Comparison of ENCODE assay signal across 24 cellular contexts in genomic region chr6:16198061-16198705, GRCh38. TPM values are rescaled to one million over a fixed set of nuclear protein-coding genes. Genes with fewer than 3 reads are reported as not detected.
DNase-seq lines count a peak whose midpoint lies in the region; ATAC-seq, FAIRE-seq and TF ChIP-seq lines count a peak whose summit lies in the region.
"Had no signal": no experiment of that assay in that cellular context is flagged by ENCODE, and none has a peak within 500 bp of the region (broad histone marks: within the 10 kb centered on the region; RNA-seq: fewer than 3 reads in every experiment).

No MANE protein-coding gene starts in this region.

- H3K36me3 ChIP-seq in heart left ventricle (no peaks in the 10 kb centered on the region), kidney (ENCODE audit: control insufficient read depth in 1 of 2, insufficient read depth in 2 of 2, low read length in 2 of 2) (no peaks in the 10 kb centered on the region)
- H3K36me3 ChIP-seq: BLaER1 had no signal

- intact Hi-C loops in right cardiac atrium (cut with DNase I) (no loop called here), heart left ventricle (cut with DNase I) (no loop called here), kidney (cut with DNase I) (no loop called here)
- intact Hi-C loops in activated CD4-positive, alpha-beta T cell treated with anti-CD3 and anti-CD28 coated beads, Interleukin-2, amount 10 ng/mL, durations not matched to agents 24 days and 14 days (cut with micrococcal nuclease), result no loop called here

- ATAC-seq in right cardiac atrium (no peak), heart left ventricle (no peak), WTC11 (peak; percentile 24; the same call in 1 of the 2 replicates), GM18858 (IDR thresholded peaks at IDR 0.05; ENCODE audit: unreplicated experiment) (no peak)
- peak; percentile 45 for ATAC-seq in stimulated activated memory B cell treated with anti-CD40 and anti-IgM and Interleukin-4, amounts not matched to agents 10 μg/mL and 1 μg/mL and 100 μg/mL, for 72 hours
- ATAC-seq: CD8-positive, alpha-beta T cell; GM12878 had no signal

- no peak for TF ChIP-seq POLR2A in heart left ventricle (IDR thresholded peaks at IDR 0.05)

- H3K4me1 ChIP-seq in right cardiac atrium (ENCODE audit: control insufficient read depth, insufficient read depth, low read length) (peaks cover 1% of the 10 kb centered on the region), heart left ventricle (peaks cover 0 to 5% (median 0%) of the 10 kb centered on the region in 12 donors), kidney (ENCODE audit: control insufficient read depth in 1 of 2, insufficient read depth in 1 of 2, low read depth in 1 of 2, low read length in 2 of 2) (peaks cover 0 to 5% of the 10 kb centered on the region in 2 donors)
- H3K4me1 ChIP-seq: BLaER1 had no signal

- no peak for TF ChIP-seq CTCF in heart left ventricle (IDR thresholded peaks at IDR 0.05)
- no peak for TF ChIP-seq CTCF in WTC11 (IDR thresholded peaks at IDR 0.05)
- no peak for TF ChIP-seq CTCF in kidney (IDR thresholded peaks at IDR 0.05; ENCODE audit: borderline replicate concordance, extremely low read depth, insufficient read depth)

- no peak overlapping the region for H3K4me3 Mint-ChIP-seq in WTC11
- H3K4me3 Mint-ChIP-seq in stimulated activated memory B cell treated with anti-CD40 and anti-IgM and Interleukin-4, amounts not matched to agents 10 μg/mL and 1 μg/mL and 100 μg/mL, for 72 hours, result no peak overlapping the region
- H3K4me3 Mint-ChIP-seq in activated CD4-positive, alpha-beta T cell treated with anti-CD3 and anti-CD28 coated beads, Interleukin-2, amount 10 ng/mL, durations not matched to agents 24 days and 14 days, result no peak overlapping the region
- H3K4me3 Mint-ChIP-seq in activated CD4-positive, alpha-beta memory T cell treated with anti-CD3 and anti-CD28 coated beads, Interleukin-2, amount 10 ng/mL, durations not matched to agents 7 days and 5 days, result no peak overlapping the region
- H3K4me3 Mint-ChIP-seq: B cell; CD4-positive, CD25-positive, alpha-beta regulatory T cell; CD8-positive, alpha-beta T cell; H9; HFFc6 had no signal

- POLR2A ChIA-PET in WTC11 (lab: Charles Lee), result no interaction called here
- POLR2A ChIA-PET in activated CD4-positive, alpha-beta memory T cell treated with anti-CD3 and anti-CD28 coated beads, Interleukin-2, amount 10 ng/mL, durations not matched to agents 7 days and 5 days (lab: Charles Lee), result no interaction called here

- no peak overlapping the region for H3K9ac ChIP-seq in kidney (ENCODE audit: low read length in 2 of 2)
- H3K9ac ChIP-seq: BLaER1, GM23248 had no signal

- 96% methylated on average over 50 of the region's 50 CpGs for WGBS in right cardiac atrium
- WGBS in heart left ventricle, 4 donors, result 72 to 96% (median 93%) methylated on average over 25 to 50 of the region's 50 CpGs

- FAIRE-seq in kidney (lab: Jason Lieb, UNC), result no peak
- FAIRE-seq: A204.1, D721Med, GM12878 had no signal

- no peaks in the 10 kb centered on the region for H3K27me3 ChIP-seq in right cardiac atrium (ENCODE audit: control insufficient read depth, insufficient read depth)
- H3K27me3 ChIP-seq in heart left ventricle, result peaks cover 0 to 5% (median 0%) of the 10 kb centered on the region in 9 donors
- H3K27me3 ChIP-seq: BLaER1 had no signal

- no peak overlapping the region for H3K27ac ChIP-seq in right cardiac atrium (ENCODE audit: low read length)
- no peak overlapping the region for H3K27ac ChIP-seq in heart left ventricle
- no peak overlapping the region for H3K27ac ChIP-seq in kidney (ENCODE audit: low read depth in 2 of 2, low read length in 2 of 2)
- H3K27ac ChIP-seq: 22Rv1, BLaER1, C4-2B, GM23248 had no signal

- no peaks in the 10 kb centered on the region for H3K36me3 Mint-ChIP-seq in WTC11
- no peaks in the 10 kb centered on the region for H3K36me3 Mint-ChIP-seq in stimulated activated memory B cell treated with anti-CD40 and anti-IgM and Interleukin-4, amounts not matched to agents 10 μg/mL and 1 μg/mL and 100 μg/mL, for 72 hours
- H3K36me3 Mint-ChIP-seq in activated CD4-positive, alpha-beta T cell treated with anti-CD3 and anti-CD28 coated beads, Interleukin-2, amount 10 ng/mL, durations not matched to agents 24 days and 14 days (ENCODE audit: low read depth), result no peaks in the 10 kb centered on the region
- H3K36me3 Mint-ChIP-seq in activated CD4-positive, alpha-beta memory T cell treated with anti-CD3 and anti-CD28 coated beads, Interleukin-2, amount 10 ng/mL, durations not matched to agents 7 days and 5 days (ENCODE audit: low read depth), result no peaks in the 10 kb centered on the region
- H3K36me3 Mint-ChIP-seq: CD4-positive, CD25-positive, alpha-beta regulatory T cell; CD8-positive, alpha-beta T cell had no signal

- no peak overlapping the region for H3K4me3 ChIP-seq in right cardiac atrium (ENCODE audit: low read length)
- peak overlapping the region in 1 of 12 donors; percentile 1 for H3K4me3 ChIP-seq in heart left ventricle
- H3K4me3 ChIP-seq in kidney (ENCODE audit: low read length in 2 of 2), result no peak overlapping the region
- H3K4me3 ChIP-seq: BLaER1, GM12878, GM23248 had no signal

- H3K9me3 ChIP-seq in right cardiac atrium (ENCODE audit: control insufficient read depth, low read length), result no peaks in the 10 kb centered on the region
- H3K9me3 ChIP-seq in heart left ventricle, result no peaks in the 10 kb centered on the region
- no peaks in the 10 kb centered on the region for H3K9me3 ChIP-seq in kidney (ENCODE audit: control insufficient read depth in 1 of 2, low read length in 2 of 2)

- peak in 2 of 3 donors; percentile 47 to 54 for DNase-seq in right cardiac atrium
- no peak for DNase-seq in heart left ventricle
- DNase-seq in WTC11 (ENCODE audit: low spot score), result no peak
- peak; percentile 64 for DNase-seq in kidney
- no peak for DNase-seq in activated CD4-positive, alpha-beta T cell treated with anti-CD3 and anti-CD28 coated beads, Interleukin-2, amount 10 ng/mL, durations not matched to agents 24 days and 14 days
- DNase-seq in activated CD4-positive, alpha-beta memory T cell treated with anti-CD3 and anti-CD28 coated beads, Interleukin-2, amount 10 ng/mL, durations not matched to agents 7 days and 5 days, result no peak
- DNase-seq: CD4-positive, CD25-positive, alpha-beta regulatory T cell; CD8-positive, alpha-beta T cell; DMS 273 treated with DMSO at 0.1 percent for 48 hours; DMS79; EL; GDM1; GM23248; H9; HFFc6 had no signal

- H3K9me3 Mint-ChIP-seq in WTC11, result peaks cover 9% of the 10 kb centered on the region
- H3K9me3 Mint-ChIP-seq in stimulated activated memory B cell treated with anti-CD40 and anti-IgM and Interleukin-4, amounts not matched to agents 10 μg/mL and 1 μg/mL and 100 μg/mL, for 72 hours, result no peaks in the 10 kb centered on the region
- no peaks in the 10 kb centered on the region for H3K9me3 Mint-ChIP-seq in activated CD4-positive, alpha-beta T cell treated with anti-CD3 and anti-CD28 coated beads, Interleukin-2, amount 10 ng/mL, durations not matched to agents 24 days and 14 days
- no peaks in the 10 kb centered on the region for H3K9me3 Mint-ChIP-seq in activated CD4-positive, alpha-beta memory T cell treated with anti-CD3 and anti-CD28 coated beads, Interleukin-2, amount 10 ng/mL, durations not matched to agents 7 days and 5 days
- H3K9me3 Mint-ChIP-seq: CD8-positive, alpha-beta T cell; H9; HFFc6 had no signal

- CTCF ChIA-PET in WTC11 (lab: Charles Lee), result interaction anchor here (1.1 to 4.8 kb wide), 4 partner anchors 8 to 507 kb away, joined by 3 to 25 read pairs (median 4); no protein-coding TSS in a partner anchor
- CTCF ChIA-PET in activated CD4-positive, alpha-beta memory T cell treated with anti-CD3 and anti-CD28 coated beads, Interleukin-2, amount 10 ng/mL, durations not matched to agents 7 days and 5 days (lab: Charles Lee), result interaction anchor here (0.9 kb wide), 1 partner anchor 10 kb away, joined by 3 read pairs; no protein-coding TSS in a partner anchor

- H3K27ac Mint-ChIP-seq in WTC11, result no peak overlapping the region
- H3K27ac Mint-ChIP-seq in stimulated activated memory B cell treated with anti-CD40 and anti-IgM and Interleukin-4, amounts not matched to agents 10 μg/mL and 1 μg/mL and 100 μg/mL, for 72 hours, result no peak overlapping the region
- H3K27ac Mint-ChIP-seq in activated CD4-positive, alpha-beta T cell treated with anti-CD3 and anti-CD28 coated beads, Interleukin-2, amount 10 ng/mL, durations not matched to agents 24 days and 14 days, result no peak overlapping the region
- H3K27ac Mint-ChIP-seq in activated CD4-positive, alpha-beta memory T cell treated with anti-CD3 and anti-CD28 coated beads, Interleukin-2, amount 10 ng/mL, durations not matched to agents 7 days and 5 days, result no peak overlapping the region
- H3K27ac Mint-ChIP-seq: B cell; CD4-positive, CD25-positive, alpha-beta regulatory T cell; CD8-positive, alpha-beta T cell; H9; HFFc6 had no signal

- H3K4me1 Mint-ChIP-seq in WTC11, result peaks cover 14% of the 10 kb centered on the region
- H3K4me1 Mint-ChIP-seq in stimulated activated memory B cell treated with anti-CD40 and anti-IgM and Interleukin-4, amounts not matched to agents 10 μg/mL and 1 μg/mL and 100 μg/mL, for 72 hours, result no peaks in the 10 kb centered on the region
- no peaks in the 10 kb centered on the region for H3K4me1 Mint-ChIP-seq in activated CD4-positive, alpha-beta T cell treated with anti-CD3 and anti-CD28 coated beads, Interleukin-2, amount 10 ng/mL, durations not matched to agents 24 days and 14 days
- no peaks in the 10 kb centered on the region for H3K4me1 Mint-ChIP-seq in activated CD4-positive, alpha-beta memory T cell treated with anti-CD3 and anti-CD28 coated beads, Interleukin-2, amount 10 ng/mL, durations not matched to agents 7 days and 5 days
- H3K4me1 Mint-ChIP-seq: CD4-positive, CD25-positive, alpha-beta regulatory T cell had no signal

- H3K27me3 Mint-ChIP-seq in WTC11 (ENCODE audit: low read depth), result no peaks in the 10 kb centered on the region
- peaks cover 32% of the 10 kb centered on the region for H3K27me3 Mint-ChIP-seq in stimulated activated memory B cell treated with anti-CD40 and anti-IgM and Interleukin-4, amounts not matched to agents 10 μg/mL and 1 μg/mL and 100 μg/mL, for 72 hours
- H3K27me3 Mint-ChIP-seq in activated CD4-positive, alpha-beta T cell treated with anti-CD3 and anti-CD28 coated beads, Interleukin-2, amount 10 ng/mL, durations not matched to agents 24 days and 14 days, result peaks cover 43% of the 10 kb centered on the region
- H3K27me3 Mint-ChIP-seq in activated CD4-positive, alpha-beta memory T cell treated with anti-CD3 and anti-CD28 coated beads, Interleukin-2, amount 10 ng/mL, durations not matched to agents 7 days and 5 days, result peaks cover 22% of the 10 kb centered on the region

RNA-seq across cellular contexts. Expression of gene GMPR, which starts 40.2 kb away (rescaled TPM):
- total RNA-seq in right cardiac atrium (10 to 100 TPM; 68.2 to 80.6 (median 72.0) TPM), heart left ventricle (100 to 1,000 TPM in 5 of 9 donors, 10 to 100 TPM in 4; 67.8 to 160 (median 115) TPM), WTC11 (2021) (2.2 to 2.8 TPM (median 2.4 TPM) in 3 replicates), kidney (51.4 TPM)
- polyA plus RNA-seq in right cardiac atrium (123 TPM), heart left ventricle (100 to 1,000 TPM; 140 to 294 TPM), kidney (ENCODE audit: insufficient read depth, low read depth, low replicate concordance) (54.5 TPM)
- total RNA-seq in activated CD4-positive, alpha-beta T cell treated with anti-CD3 and anti-CD28 coated beads, Interleukin-2, amount 10 ng/mL, durations not matched to agents 24 days and 14 days, result 1.0 and 2.1 TPM in 2 replicates
- total RNA-seq in activated CD4-positive, alpha-beta memory T cell treated with anti-CD3 and anti-CD28 coated beads, Interleukin-2, amount 10 ng/mL, durations not matched to agents 7 days and 5 days, result 1 to 10 TPM; 3.4 to 4.0 TPM
- total RNA-seq: B cell had no signal

Comparison
In these comparisons a context has a peak if more than half of its experiments do, and no peak if none do; other contexts are left out.
1. DNase-seq: peak in right cardiac atrium (2 of 3) and kidney (single experiment); none in heart left ventricle (0 of 5), WTC11 (single experiment), activated CD4-positive, alpha-beta T cell treated with anti-CD3 and anti-CD28 coated beads, Interleukin-2, amount 10 ng/mL, durations not matched to agents 24 days and 14 days (single experiment) and activated CD4-positive, alpha-beta memory T cell treated with anti-CD3 and anti-CD28 coated beads, Interleukin-2, amount 10 ng/mL, durations not matched to agents 7 days and 5 days (single experiment).
2. ATAC-seq: peak in WTC11 (single experiment) and stimulated activated memory B cell treated with anti-CD40 and anti-IgM and Interleukin-4, amounts not matched to agents 10 μg/mL and 1 μg/mL and 100 μg/mL, for 72 hours (single experiment); none in right cardiac atrium (0 of 2), heart left ventricle (0 of 4) and GM18858 (single experiment).
3. RNA of gene GMPR, which starts 40.2 kb away (total RNA-seq): 67.8 to 160 TPM in heart left ventricle, 68.2 to 80.6 TPM in right cardiac atrium and 51.4 TPM in kidney (single experiment); 3.4 to 4.0 TPM in activated CD4-positive, alpha-beta memory T cell treated with anti-CD3 and anti-CD28 coated beads, Interleukin-2, amount 10 ng/mL, durations not matched to agents 7 days and 5 days, 2.2 to 2.8 TPM in WTC11 and 1.0 to 2.1 TPM in activated CD4-positive, alpha-beta T cell treated with anti-CD3 and anti-CD28 coated beads, Interleukin-2, amount 10 ng/mL, durations not matched to agents 24 days and 14 days; every median in the first group is over 10 times any median in the second.